Comparison of ENCODE assay signal across 3 cellular contexts in genomic region chr4:184664445-184665210, GRCh38.
TF ChIP-seq lines count a peak whose summit lies in the region.

No MANE protein-coding gene starts in this region.

TF ChIP-seq in IMR-90, 13 proteins besides CTCF, POLR2A, EP300 and RAD21:
- TF ChIP-seq MAZ (IDR thresholded peaks at IDR 0.05; ENCODE audit: borderline replicate concordance, low read depth, low read length): no peak
- TF ChIP-seq CEBPB (IDR thresholded peaks at IDR 0.05; ENCODE audit: low read depth, low read length): peak; percentile 90

TF ChIP-seq in GM12878, 131 proteins besides CTCF, POLR2A, EP300 and RAD21:
- TF ChIP-seq SIX5 (IDR thresholded peaks at IDR 0.05; ENCODE audit: low read depth, low read length, severe bottlenecking) (peak; percentile 65), NFXL1 (IDR thresholded peaks at IDR 0.05; ENCODE audit: borderline replicate concordance) (no peak), HDAC2 (IDR thresholded peaks at IDR 0.05) (no peak)

TF ChIP-seq in HepG2, 621 proteins besides CTCF, POLR2A, EP300 and RAD21:
- no peak for TF ChIP-seq ZNF326 (CRISPR knock-in tag; IDR thresholded peaks at IDR 0.05; ENCODE audit: borderline replicate concordance)
- peak; percentile 75; the same call in 1 of the 2 replicates for TF ChIP-seq CEBPB (IDR thresholded peaks at IDR 0.05; ENCODE audit: borderline replicate concordance, low read depth, low read length)
- TF ChIP-seq ZNF484 (CRISPR knock-in tag; IDR thresholded peaks at IDR 0.05; ENCODE audit: borderline replicate concordance, low read depth): no peak
- peak; percentile 44; the same call in 1 of the 2 replicates for TF ChIP-seq NFYC (CRISPR knock-in tag; IDR thresholded peaks at IDR 0.05)
- no peak for TF ChIP-seq FOXP4 (CRISPR knock-in tag; IDR thresholded peaks at IDR 0.05)
- no peak for TF ChIP-seq ZNF644 (CRISPR knock-in tag; IDR thresholded peaks at IDR 0.05; ENCODE audit: low read depth)
- peak; percentile 79 for TF ChIP-seq ZNF143 (CRISPR knock-in tag; IDR thresholded peaks at IDR 0.05)
- TF ChIP-seq, protein P1, sequence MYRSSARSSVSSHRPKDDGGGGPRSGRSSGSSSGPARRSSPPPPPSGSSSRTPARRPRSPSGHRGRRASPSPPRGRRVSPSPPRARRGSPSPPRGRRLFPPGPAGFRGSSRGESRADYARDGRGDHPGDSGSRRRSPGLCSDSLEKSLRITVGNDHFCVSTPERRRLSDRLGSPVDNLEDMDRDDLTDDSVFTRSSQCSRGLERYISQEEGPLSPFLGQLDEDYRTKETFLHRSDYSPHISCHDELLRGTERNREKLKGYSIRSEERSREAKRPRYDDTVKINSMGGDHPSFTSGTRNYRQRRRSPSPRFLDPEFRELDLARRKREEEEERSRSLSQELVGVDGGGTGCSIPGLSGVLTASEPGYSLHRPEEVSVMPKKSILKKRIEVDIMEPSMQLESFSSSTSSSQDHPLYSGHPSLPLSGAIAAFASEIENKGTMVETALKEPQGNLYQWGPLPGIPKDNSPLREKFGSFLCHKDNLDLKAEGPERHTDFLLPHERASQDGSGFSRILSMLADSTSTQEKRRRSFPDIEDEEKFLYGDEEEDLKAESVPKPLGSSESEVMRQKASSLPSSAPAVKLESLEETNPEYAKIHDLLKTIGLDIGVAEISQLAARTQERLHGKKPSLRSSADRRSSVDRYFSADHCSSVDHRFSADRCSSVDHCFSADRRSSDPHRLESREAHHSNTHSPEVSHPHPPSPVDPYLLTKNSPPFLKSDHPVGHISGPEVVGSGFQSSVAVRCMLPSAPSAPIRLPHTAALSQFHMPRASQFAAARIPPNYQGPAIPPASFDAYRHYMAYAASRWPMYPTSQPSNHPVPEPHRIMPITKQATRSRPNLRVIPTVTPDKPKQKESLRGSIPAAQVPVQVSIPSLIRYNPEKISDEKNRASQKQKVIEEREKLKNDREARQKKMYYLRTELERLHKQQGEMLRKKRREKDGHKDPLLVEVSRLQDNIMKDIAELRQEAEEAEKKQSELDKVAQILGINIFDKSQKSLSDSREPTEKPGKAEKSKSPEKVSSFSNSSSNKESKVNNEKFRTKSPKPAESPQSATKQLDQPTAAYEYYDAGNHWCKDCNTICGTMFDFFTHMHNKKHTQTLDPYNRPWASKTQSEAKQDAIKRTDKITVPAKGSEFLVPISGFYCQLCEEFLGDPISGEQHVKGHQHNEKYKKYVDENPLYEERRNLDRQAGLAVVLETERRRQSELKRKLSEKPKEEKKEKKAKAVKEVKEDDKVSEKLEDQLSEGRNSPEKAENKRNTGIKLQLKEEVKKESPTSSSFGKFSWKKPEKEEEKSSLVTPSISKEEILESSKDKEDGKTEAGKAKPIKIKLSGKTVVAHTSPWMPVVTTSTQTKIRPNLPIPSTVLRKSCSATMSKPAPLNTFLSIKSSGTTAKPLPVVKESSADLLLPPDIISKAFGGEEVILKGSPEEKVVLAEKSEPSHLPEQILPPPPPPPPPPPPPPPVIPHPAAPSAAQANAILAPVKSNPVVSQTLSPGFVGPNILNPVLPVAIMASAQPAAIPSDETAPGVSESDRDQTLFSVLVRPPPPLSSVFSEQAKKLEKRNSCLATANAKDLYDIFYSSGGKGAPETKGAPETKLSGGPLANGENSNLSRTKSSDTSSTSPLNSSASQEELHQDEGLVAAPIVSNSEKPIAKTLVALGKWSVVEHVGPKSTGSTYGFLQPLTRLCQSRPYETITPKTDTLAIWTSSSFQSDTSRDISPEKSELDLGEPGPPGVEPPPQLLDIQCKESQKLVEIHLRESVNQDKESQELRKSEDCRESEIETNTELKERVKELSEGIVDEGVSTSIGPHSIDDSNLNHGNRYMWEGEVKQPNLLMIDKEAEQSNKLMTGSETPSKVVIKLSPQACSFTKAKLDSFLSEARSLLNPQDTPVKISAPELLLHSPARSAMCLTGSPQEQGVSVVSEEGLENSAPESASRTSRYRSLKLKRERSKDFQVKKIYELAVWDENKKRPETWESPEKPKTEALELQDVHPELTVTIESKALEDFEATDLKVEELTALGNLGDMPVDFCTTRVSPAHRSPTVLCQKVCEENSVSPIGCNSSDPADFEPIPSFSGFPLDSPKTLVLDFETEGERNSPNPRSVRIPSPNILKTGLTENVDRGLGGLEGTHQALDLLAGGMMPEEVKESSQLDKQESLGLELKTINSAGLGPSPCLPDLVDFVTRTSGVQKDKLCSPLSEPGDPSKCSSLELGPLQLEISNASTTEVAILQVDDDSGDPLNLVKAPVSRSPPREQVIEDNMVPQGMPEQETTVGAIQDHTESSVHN (CRISPR knock-in tag; IDR thresholded peaks at IDR 0.05): no peak
- TF ChIP-seq THAP11 (CRISPR knock-in tag; IDR thresholded peaks at IDR 0.05): peak; percentile 89
- no peak for TF ChIP-seq CREBL2 (CRISPR knock-in tag; IDR thresholded peaks at IDR 0.05; ENCODE audit: borderline replicate concordance)
- TF ChIP-seq, protein P2, sequence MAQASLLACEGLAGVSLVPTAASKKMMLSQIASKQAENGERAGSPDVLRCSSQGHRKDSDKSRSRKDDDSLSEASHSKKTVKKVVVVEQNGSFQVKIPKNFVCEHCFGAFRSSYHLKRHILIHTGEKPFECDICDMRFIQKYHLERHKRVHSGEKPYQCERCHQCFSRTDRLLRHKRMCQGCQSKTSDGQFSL (CRISPR knock-in tag; IDR thresholded peaks at IDR 0.05): no peak
TF ChIP-seq in HepG2: peak in this region for 4.
